In genomic region chr1:221962385-221962784, GRCh38 we compare ENCODE assay signal across 1 cellular context.
TF ChIP-seq lines count a peak whose summit lies in the region.

No MANE protein-coding gene starts in this region.

TF ChIP-seq in IMR-90, 13 proteins besides CTCF, POLR2A, EP300 and RAD21:
- TF ChIP-seq RCOR1 (IDR thresholded peaks at IDR 0.05; ENCODE audit: insufficient replicate concordance, low read length) = no peak
- no peak for TF ChIP-seq CEBPB (IDR thresholded peaks at IDR 0.05; ENCODE audit: low read depth, low read length)
- no peak for TF ChIP-seq SMC3 (IDR thresholded peaks at IDR 0.05; ENCODE audit: low read depth, low read length)
- no peak for TF ChIP-seq NFE2L2 (IDR thresholded peaks at IDR 0.05; ENCODE audit: low read depth, low read length)
